15 cellular contexts compared by ENCODE assay signal in genomic region chr12:53068811-53069585, GRCh38. TPM values are rescaled to one million over a fixed set of nuclear protein-coding genes. Genes with fewer than 3 reads are reported as not detected.
DNase-seq lines count a peak whose midpoint lies in the region; ATAC-seq and TF ChIP-seq lines count a peak whose summit lies in the region.
"Had no signal": no experiment of that assay in that cellular context is flagged by ENCODE, and none has a peak within 500 bp of the region (broad histone marks: within the 10 kb centered on the region; RNA-seq: fewer than 3 reads in every experiment).

No MANE protein-coding gene starts in this region.

- peaks cover 50% of the 10 kb centered on the region for H3K4me1 ChIP-seq in lower lobe of right lung
- peaks cover 68% of the 10 kb centered on the region for H3K4me1 ChIP-seq in stomach smooth muscle (ENCODE audit: control insufficient read depth, insufficient read depth, low read length)
- H3K4me1 ChIP-seq in trophoblast cell (ENCODE audit: control insufficient read depth in 1 of 2, insufficient read depth in 2 of 2, low read length in 2 of 2) = no peaks in the 10 kb centered on the region

- H3K4me3 ChIP-seq in lower lobe of right lung (no peak overlapping the region), stomach smooth muscle (ENCODE audit: low read length in 2 of 2) (no peak overlapping the region), trophoblast cell (ENCODE audit: low read depth, low read length) (no peak overlapping the region)
- H3K4me3 ChIP-seq: hepatocyte had no signal

- no peak overlapping the region for H2AFZ ChIP-seq in trophoblast cell (ENCODE audit: insufficient read depth, low read length, poor library complexity)
- H2AFZ ChIP-seq: hepatocyte had no signal

- TF ChIP-seq CTCF in RWPE1 (conservative IDR thresholded peaks at IDR 0.05; ENCODE audit: low read depth) (no peak), lower lobe of right lung (IDR thresholded peaks at IDR 0.05) (no peak)

- no peaks in the 10 kb centered on the region for H3K27me3 Mint-ChIP-seq in effector memory CD8-positive, alpha-beta T cell

- no peaks in the 10 kb centered on the region for H3K79me2 ChIP-seq in trophoblast cell (ENCODE audit: control insufficient read depth, insufficient read depth, low read length, poor library complexity)
- H3K79me2 ChIP-seq: hepatocyte had no signal

- no peak overlapping the region for H2BK120ac ChIP-seq in trophoblast cell (ENCODE audit: insufficient read depth, low read length, poor library complexity)

- WGBS in trophoblast cell (ENCODE audit: extremely low coverage, insufficient coverage, insufficient read length) = no CpG with 5 or more reads among the region's 15 CpGs

- H3K36me3 ChIP-seq in lower lobe of right lung (peaks cover 76% of the 10 kb centered on the region), stomach smooth muscle (ENCODE audit: control insufficient read depth in 2 of 2, insufficient read depth in 2 of 2, low read length in 2 of 2) (peaks cover 18 to 41% of the 10 kb centered on the region in 2 donors), trophoblast cell (ENCODE audit: control insufficient read depth in 1 of 2, insufficient read depth in 2 of 2, low read length in 2 of 2) (peaks cover 13 to 18% of the 10 kb centered on the region in 2 experiments)

- no peaks in the 10 kb centered on the region for H3K79me1 ChIP-seq in trophoblast cell (ENCODE audit: low read length)

- no peaks in the 10 kb centered on the region for H3K9me3 Mint-ChIP-seq in effector memory CD8-positive, alpha-beta T cell

- H3K9ac ChIP-seq in stomach smooth muscle (ENCODE audit: low read length in 2 of 2) (no peak overlapping the region), trophoblast cell (ENCODE audit: low read length) (no peak overlapping the region)

- intact Hi-C loops in lower lobe of right lung (cut with DNase I) = no loop called here

- POLR2A ChIA-PET in RWPE1 (lab: Yijun Ruan, JAX; ENCODE audit: low non-redundant PET) = no interaction called here

- no peak overlapping the region for H2AK5ac ChIP-seq in trophoblast cell (ENCODE audit: low read length)

- H3K9me3 ChIP-seq in lower lobe of right lung = no peaks in the 10 kb centered on the region
- H3K9me3 ChIP-seq in stomach smooth muscle (ENCODE audit: control insufficient read depth in 2 of 2, low read length in 2 of 2) = no peaks in the 10 kb centered on the region
- H3K9me3 ChIP-seq in trophoblast cell (ENCODE audit: insufficient read depth, low read depth, low read length) = peaks cover 3% of the 10 kb centered on the region

- peak overlapping the region; percentile 41 to 74 for H3K27ac Mint-ChIP-seq in effector memory CD8-positive, alpha-beta T cell

- no peak overlapping the region for H3K4me2 ChIP-seq in trophoblast cell (ENCODE audit: low read length)
- H3K4me2 ChIP-seq: hepatocyte had no signal

- H2BK5ac ChIP-seq in trophoblast cell (ENCODE audit: low read depth, low read length, poor library complexity) = no peak overlapping the region

- ATAC-seq in effector memory CD8-positive, alpha-beta T cell (replicated peaks) = no peak
- ATAC-seq in lower lobe of right lung = no peak
- no peak for ATAC-seq in HG03439 (IDR thresholded peaks at IDR 0.05; ENCODE audit: unreplicated experiment)
- ATAC-seq: activated CD4-positive, CD25-positive, alpha-beta regulatory T cell treated with anti-CD3 and anti-CD28 coated beads, Interleukin-2, amount 50 U/mL, for 24 hours had no signal

- peaks cover 57% of the 10 kb centered on the region for H3K36me3 Mint-ChIP-seq in effector memory CD8-positive, alpha-beta T cell (ENCODE audit: insufficient read depth)

- H3K4ac ChIP-seq in trophoblast cell (ENCODE audit: low read depth, low read length) = no peak overlapping the region

- H3K4me3 Mint-ChIP-seq in effector memory CD8-positive, alpha-beta T cell = no peak overlapping the region

- H3K27ac ChIP-seq in RWPE1 (peak overlapping the region; percentile 97), lower lobe of right lung (peak overlapping the region; percentile 6), stomach smooth muscle (ENCODE audit: low read length) (peak overlapping the region; percentile 46), trophoblast cell (ENCODE audit: low read depth, low read length) (no peak overlapping the region)
- H3K27ac ChIP-seq: hepatocyte had no signal

- peak; percentile 74 for DNase-seq in RWPE1 (ENCODE audit: low spot score)
- no peak for DNase-seq in effector memory CD8-positive, alpha-beta T cell
- DNase-seq in lower lobe of right lung = no peak
- DNase-seq in trophoblast cell = no peak
- no peak for DNase-seq in stimulated activated CD4-positive, alpha-beta T cell treated with anti-CD3 and anti-CD28 coated beads, Interleukin-15, amount 100 ng/mL, for 24 hours
- DNase-seq in NCI-H2029 (lab: John Stamatoyannopoulos, UW) = no peak
- DNase-seq: activated T-cell treated with anti-CD3 and anti-CD28 coated beads, Interleukin-2, amount 50 U/mL, for 1 hour; GDM1; GOT3; nucleus accumbens; SW 1271 had no signal

- no peak overlapping the region for H3K23ac ChIP-seq in trophoblast cell (ENCODE audit: low read length)

- no peak overlapping the region for H4K91ac ChIP-seq in trophoblast cell (ENCODE audit: low read depth, low read length)

- no peak overlapping the region for H4K8ac ChIP-seq in trophoblast cell (ENCODE audit: low read depth, low read length)

- no peak overlapping the region for H2BK12ac ChIP-seq in trophoblast cell (ENCODE audit: low read length)

- H3K14ac ChIP-seq in trophoblast cell (ENCODE audit: low read length) = no peak overlapping the region

- no peak overlapping the region for H4K12ac ChIP-seq in trophoblast cell (ENCODE audit: low read depth, low read length)

- no peak overlapping the region for H3K18ac ChIP-seq in trophoblast cell (ENCODE audit: low read length)

- H3K27me3 ChIP-seq in lower lobe of right lung (ENCODE audit: low read depth) = no peaks in the 10 kb centered on the region
- no peaks in the 10 kb centered on the region for H3K27me3 ChIP-seq in stomach smooth muscle (ENCODE audit: control insufficient read depth in 1 of 2, insufficient read depth in 2 of 2, low read length in 2 of 2)
- no peaks in the 10 kb centered on the region for H3K27me3 ChIP-seq in trophoblast cell (ENCODE audit: insufficient read depth, low read length)
- H3K27me3 ChIP-seq: hepatocyte had no signal

- H3K4me1 Mint-ChIP-seq in effector memory CD8-positive, alpha-beta T cell (ENCODE audit: low read depth in 2 of 2) = peaks cover 20 to 33% of the 10 kb centered on the region in 2 donors

- CTCF ChIA-PET in RWPE1 (lab: Yijun Ruan, JAX) = interaction anchor here (7.5 kb wide), 1 partner anchor 31 kb away, joined by 132 read pairs; the partner anchor contains the start of genes IGFBP6 and SOAT2

RNA-seq across cellular contexts. Expression of gene SPRYD3, which starts 10.2 kb away (rescaled TPM):
- 47.9 TPM for total RNA-seq in lower lobe of right lung
- polyA plus RNA-seq in trophoblast cell (2013) = 7.1 and 7.5 TPM in 2 replicates

RNA-seq across cellular contexts. Expression of gene TNS2, which starts 19.1 kb away (rescaled TPM):
- 186 TPM for total RNA-seq in lower lobe of right lung
- polyA plus RNA-seq in trophoblast cell (2013) = 2.8 and 5.7 TPM in 2 replicates

RNA-seq across cellular contexts. Expression of gene IGFBP6, which starts 28.5 kb away (rescaled TPM):
- 58.5 TPM for total RNA-seq in lower lobe of right lung
- polyA plus RNA-seq in trophoblast cell (2013) = 0.07 and 0.12 TPM in 2 replicates

RNA-seq across cellular contexts. Expression of gene SOAT2, which starts 34.3 kb away (rescaled TPM):
- not detected for total RNA-seq in lower lobe of right lung
- polyA plus RNA-seq in trophoblast cell (2013) = not detected in 2 replicates
